ENCODE assay signal across 25 cellular contexts in the genomic region with DNA sequence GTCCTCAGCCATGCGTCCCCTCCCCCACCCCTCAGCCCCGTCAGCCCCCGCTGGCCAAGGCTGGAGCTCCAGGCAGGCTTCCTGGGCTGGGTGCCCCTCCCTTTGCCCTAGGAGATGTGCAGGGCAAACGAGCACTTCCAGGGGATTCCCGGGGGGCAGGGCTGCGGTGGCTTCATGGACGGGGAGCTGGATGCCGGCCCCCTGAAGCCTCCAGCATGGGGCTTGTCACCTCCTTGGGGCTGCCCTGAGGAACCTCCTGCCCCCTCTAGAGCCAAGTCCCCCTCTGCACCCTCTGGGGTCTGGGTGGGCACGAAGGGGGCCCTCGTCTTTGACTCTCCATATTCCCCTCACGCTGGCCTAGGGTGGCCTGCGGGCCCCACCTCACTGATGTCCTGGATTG. TPM values are rescaled to one million over a fixed set of nuclear protein-coding genes. Genes with fewer than 3 reads are reported as not detected.
"Had no signal": no experiment of that assay in that cellular context is flagged by ENCODE, and none has a peak within 500 bp of the region (broad histone marks: within the 10 kb centered on the region; RNA-seq: fewer than 3 reads in every experiment).

No MANE protein-coding gene starts in this region.

- H3K4me3 ChIP-seq: esophagus muscularis mucosa, gastroesophageal sphincter, pancreas, upper lobe of left lung, vagina had no signal

- H3K27me3 ChIP-seq: pancreas, upper lobe of left lung, vagina had no signal

- H3K36me3 ChIP-seq: esophagus muscularis mucosa, gastroesophageal sphincter, pancreas, upper lobe of left lung, vagina had no signal

- H3K4me1 ChIP-seq: esophagus muscularis mucosa, gastroesophageal sphincter, pancreas, vagina had no signal

- H3K36me3 Mint-ChIP-seq: immature natural killer cell; naive thymus-derived CD4-positive, alpha-beta T cell had no signal

- H3K27ac ChIP-seq: epithelial cell of prostate, esophagus muscularis mucosa, gastroesophageal sphincter, pancreas, upper lobe of left lung, vagina had no signal

- H3K27ac Mint-ChIP-seq: dendritic cell treated with granulocyte-macrophage colony-stimulating factor and Interleukin-4, amounts not matched to agents 40 ng/mL and 50 ng/mL, for 4 days; effector memory CD8-positive, alpha-beta T cell; immature natural killer cell; naive thymus-derived CD4-positive, alpha-beta T cell; progenitor cell of endocrine pancreas had no signal

- H3K27me3 Mint-ChIP-seq: dendritic cell treated with granulocyte-macrophage colony-stimulating factor and Interleukin-4, amounts not matched to agents 40 ng/mL and 50 ng/mL, for 4 days; progenitor cell of endocrine pancreas had no signal

- H3K4me3 Mint-ChIP-seq: dendritic cell treated with granulocyte-macrophage colony-stimulating factor and Interleukin-4, amounts not matched to agents 40 ng/mL and 50 ng/mL, for 4 days; effector memory CD8-positive, alpha-beta T cell; immature natural killer cell; naive thymus-derived CD4-positive, alpha-beta T cell; neural crest cell had no signal

- ATAC-seq: effector memory CD8-positive, alpha-beta T cell; gastroesophageal sphincter; left cardiac atrium; naive thymus-derived CD4-positive, alpha-beta T cell; pancreas; right cardiac atrium had no signal

- H3K9me3 Mint-ChIP-seq: dendritic cell treated with granulocyte-macrophage colony-stimulating factor and Interleukin-4, amounts not matched to agents 40 ng/mL and 50 ng/mL, for 4 days; effector memory CD8-positive, alpha-beta T cell; immature natural killer cell; neural crest cell had no signal

- FAIRE-seq: colon, pancreas, small intestine had no signal

- H3K9me3 ChIP-seq: pancreas, vagina had no signal

- H3K4me1 Mint-ChIP-seq: immature natural killer cell, neural crest cell had no signal

- DNase-seq: effector memory CD8-positive, alpha-beta T cell; glutamatergic neuron; immature natural killer cell; left cardiac atrium; mammary epithelial cell; naive thymus-derived CD4-positive, alpha-beta T cell; occipital lobe; right cardiac atrium; small intestine; stimulated activated CD4-positive, alpha-beta T cell treated with anti-CD3 and anti-CD28 coated beads, Interleukin-2, amount 100 ng/mL, for 48 hours; stimulated activated naive CD4-positive, alpha-beta T cell treated with Interleukin-2 at 50 U/mL for 16 hours; upper lobe of left lung had no signal

RNA-seq across cellular contexts. Expression of a gene that starts 25.4 kb away (rescaled TPM):
- total RNA-seq: esophagus muscularis mucosa; fibroblast of villous mesenchyme; gastroesophageal sphincter; liver; mammary epithelial cell; mononuclear cell; naive thymus-derived CD4-positive, alpha-beta T cell; right cardiac atrium had no signal
- polyA plus RNA-seq: immature natural killer cell; keratinocyte; liver; mammary epithelial cell; naive thymus-derived CD4-positive, alpha-beta T cell had no signal

RNA-seq across cellular contexts. Expression of a gene that starts 51.3 kb away (rescaled TPM):
- polyA plus RNA-seq: naive thymus-derived CD4-positive, alpha-beta T cell had no signal

RNA-seq across cellular contexts. Expression of a gene that starts 56.9 kb away (rescaled TPM):
- polyA plus RNA-seq: immature natural killer cell; naive thymus-derived CD4-positive, alpha-beta T cell had no signal
